ENCODE assay signal across 24 cellular contexts in genomic region chr1:201746156-201746555, GRCh38.
"Had no signal": no experiment of that assay in that cellular context is flagged by ENCODE, and none has a peak within 500 bp of the region (broad histone marks: within the 10 kb centered on the region; RNA-seq: fewer than 3 reads in every experiment).

No MANE protein-coding gene starts in this region.

- H3K27me3 ChIP-seq: esophagus squamous epithelium, ovary, sigmoid colon had no signal

- H3K36me3 Mint-ChIP-seq: activated naive CD4-positive, alpha-beta T cell treated with anti-CD3 and anti-CD28 coated beads, Interleukin-2, amount 10 ng/mL, durations not matched to agents 7 days and 5 days; activated naive CD8-positive, alpha-beta T cell treated with anti-CD3 and anti-CD28 coated beads, Interleukin-2, amount 10 ng/mL, durations not matched to agents 7 days and 5 days; natural killer cell treated with Interleukin-12 subunit alpha and Interleukin-12 subunit beta and Interleukin-15 and Interleukin-18, amount 100 ng/mL, for 72 hours had no signal

- H3K4me3 ChIP-seq: esophagus squamous epithelium, left lung, lung, ovary, sigmoid colon had no signal

- ATAC-seq: left lung; natural killer cell treated with Interleukin-12 subunit alpha and Interleukin-12 subunit beta and Interleukin-15 and Interleukin-18, amount 100 ng/mL, for 72 hours had no signal

- DNase-seq: activated CD4-positive, alpha-beta memory T cell treated with anti-CD3 and anti-CD28 coated beads, Interleukin-2, amount 10 ng/mL, durations not matched to agents 7 days and 5 days; activated CD4-positive, alpha-beta T cell treated with anti-CD3 and anti-CD28 coated beads, Interleukin-2, amount 10 ng/mL, durations not matched to agents 24 days and 14 days; activated CD4-positive, CD25-positive, alpha-beta regulatory T cell treated with anti-CD3 and anti-CD28 coated beads, Interleukin-2, amount 50 U/mL, for 72 hours; activated CD8-positive, alpha-beta memory T cell treated with anti-CD3 and anti-CD28 coated beads, Interleukin-2, amount 50 U/mL, for 48 hours; activated gamma-delta T cell; activated naive CD4-positive, alpha-beta T cell treated with anti-CD3 and anti-CD28 coated beads, Interleukin-2, amount 10 ng/mL, durations not matched to agents 7 days and 5 days; activated naive CD8-positive, alpha-beta T cell treated with anti-CD3 and anti-CD28 coated beads, Interleukin-2, amount 10 ng/mL, durations not matched to agents 7 days and 5 days; activated T-cell treated with anti-CD3 and anti-CD28 coated beads, Interleukin-2, amount 50 U/mL, for 24 hours; central memory CD4-positive, alpha-beta T cell; effector CD8-positive, alpha-beta T cell; esophagus squamous epithelium; foreskin melanocyte; left lung; mesendoderm; ovary; sigmoid colon; small intestine; stimulated activated naive CD4-positive, alpha-beta T cell; T-helper 2 cell; trophoblast cell had no signal

- H3K9me3 Mint-ChIP-seq: activated CD4-positive, alpha-beta memory T cell treated with anti-CD3 and anti-CD28 coated beads, Interleukin-2, amount 10 ng/mL, durations not matched to agents 7 days and 5 days; activated CD4-positive, alpha-beta T cell treated with anti-CD3 and anti-CD28 coated beads, Interleukin-2, amount 10 ng/mL, durations not matched to agents 24 days and 14 days; activated naive CD4-positive, alpha-beta T cell treated with anti-CD3 and anti-CD28 coated beads, Interleukin-2, amount 10 ng/mL, durations not matched to agents 7 days and 5 days; activated naive CD8-positive, alpha-beta T cell treated with anti-CD3 and anti-CD28 coated beads, Interleukin-2, amount 10 ng/mL, durations not matched to agents 7 days and 5 days; activated T-cell treated with anti-CD3 and anti-CD28 coated beads, Interleukin-2, amount 50 U/mL, for 24 hours; natural killer cell treated with Interleukin-12 subunit alpha and Interleukin-12 subunit beta and Interleukin-15 and Interleukin-18, amount 100 ng/mL, for 72 hours had no signal

- H3K9me3 ChIP-seq: esophagus squamous epithelium, left lung, ovary, sigmoid colon had no signal

- H3K36me3 ChIP-seq: left lung, ovary, sigmoid colon had no signal

- H3K27ac Mint-ChIP-seq: activated CD4-positive, alpha-beta memory T cell treated with anti-CD3 and anti-CD28 coated beads, Interleukin-2, amount 10 ng/mL, durations not matched to agents 7 days and 5 days; activated CD4-positive, alpha-beta T cell treated with anti-CD3 and anti-CD28 coated beads, Interleukin-2, amount 10 ng/mL, durations not matched to agents 24 days and 14 days; activated naive CD4-positive, alpha-beta T cell treated with anti-CD3 and anti-CD28 coated beads, Interleukin-2, amount 10 ng/mL, durations not matched to agents 7 days and 5 days; activated naive CD8-positive, alpha-beta T cell treated with anti-CD3 and anti-CD28 coated beads, Interleukin-2, amount 10 ng/mL, durations not matched to agents 7 days and 5 days; activated T-cell treated with anti-CD3 and anti-CD28 coated beads, Interleukin-2, amount 50 U/mL, for 24 hours; natural killer cell treated with Interleukin-12 subunit alpha and Interleukin-12 subunit beta and Interleukin-15 and Interleukin-18, amount 100 ng/mL, for 72 hours had no signal

- H3K27ac ChIP-seq: epithelial cell of prostate, esophagus squamous epithelium, left lung, ovary, sigmoid colon had no signal

- H3K4me3 Mint-ChIP-seq: activated CD4-positive, alpha-beta memory T cell treated with anti-CD3 and anti-CD28 coated beads, Interleukin-2, amount 10 ng/mL, durations not matched to agents 7 days and 5 days; activated CD4-positive, alpha-beta T cell treated with anti-CD3 and anti-CD28 coated beads, Interleukin-2, amount 10 ng/mL, durations not matched to agents 24 days and 14 days; activated naive CD4-positive, alpha-beta T cell treated with anti-CD3 and anti-CD28 coated beads, Interleukin-2, amount 10 ng/mL, durations not matched to agents 7 days and 5 days; activated naive CD8-positive, alpha-beta T cell treated with anti-CD3 and anti-CD28 coated beads, Interleukin-2, amount 10 ng/mL, durations not matched to agents 7 days and 5 days; activated T-cell treated with anti-CD3 and anti-CD28 coated beads, Interleukin-2, amount 50 U/mL, for 24 hours; natural killer cell treated with Interleukin-12 subunit alpha and Interleukin-12 subunit beta and Interleukin-15 and Interleukin-18, amount 100 ng/mL, for 72 hours had no signal

- H3K27me3 Mint-ChIP-seq: progenitor cell of endocrine pancreas had no signal
